In the genomic region with DNA sequence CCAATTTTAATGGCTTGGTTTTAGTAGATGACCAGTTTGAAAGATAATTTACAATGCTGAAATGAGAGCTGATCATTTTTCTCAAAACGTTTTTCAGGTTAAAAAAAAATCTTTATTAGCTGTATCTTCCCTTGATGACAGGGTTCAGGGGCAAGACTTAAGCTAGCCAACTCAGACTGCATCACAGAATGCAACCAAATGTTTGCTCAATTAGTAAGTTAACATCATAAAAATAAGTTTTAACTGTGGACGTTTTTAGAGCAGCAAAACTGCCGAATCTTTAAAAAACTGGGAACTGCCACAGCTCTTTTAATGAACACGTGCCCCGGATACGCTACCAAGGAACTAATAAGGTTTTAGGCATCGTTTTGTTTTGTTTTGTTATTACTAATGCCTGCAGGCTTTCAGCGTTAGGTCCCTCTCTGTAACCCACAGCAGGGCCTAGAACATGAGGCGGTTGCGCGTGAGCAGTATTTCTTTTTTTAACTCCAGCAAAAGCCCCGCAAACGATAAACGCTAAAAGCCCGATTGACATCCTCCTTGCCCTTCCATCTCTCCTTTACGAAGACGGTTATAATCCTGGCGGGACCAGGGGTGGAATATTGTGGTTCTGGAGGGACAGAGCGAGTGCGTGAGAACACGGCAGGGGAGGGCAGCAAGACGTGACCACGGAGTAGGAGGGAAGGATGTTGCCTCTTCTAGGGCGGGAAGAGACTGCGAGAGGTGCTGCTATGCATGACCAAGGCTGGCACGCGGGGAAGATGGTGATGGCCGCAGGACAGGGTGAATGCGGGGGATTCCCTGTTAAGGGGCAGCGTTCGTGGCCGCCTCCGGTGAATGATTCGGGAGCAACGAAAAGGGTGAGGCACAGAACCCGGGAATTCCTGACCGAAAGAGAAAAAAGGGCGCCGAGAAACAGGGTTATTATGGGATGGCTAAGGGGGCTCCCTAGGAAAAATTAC, we compare ENCODE assay signal across 8 cellular contexts. TPM values are rescaled to one million over a fixed set of nuclear protein-coding genes. Genes with fewer than 3 reads are reported as not detected.
A peak's percentile ranks its signal among the peaks of the same experiment; 100 is the strongest.
DNase-seq lines count a peak whose midpoint lies in the region; ATAC-seq and TF ChIP-seq lines count a peak whose summit lies in the region.

No MANE protein-coding gene starts in this region.

- peak overlapping the region; percentile 93 to 99 (median 95) for H3K4me3 Mint-ChIP-seq in T-cell

- H3K9me3 ChIP-seq in right cardiac atrium (ENCODE audit: control insufficient read depth, low read length): no peaks in the 10 kb centered on the region

- H3K4me3 ChIP-seq in LNCaP clone FGC (ENCODE audit: low read depth, low read length) (peak overlapping the region; percentile 97), right cardiac atrium (ENCODE audit: low read length) (peak overlapping the region; percentile 94)

- DNase-seq in NCI-H82 (lab: John Stamatoyannopoulos, UW) (peak; percentile 53), NCI-H82 treated with DMSO at 0.1 percent for 48 hours (lab: John Stamatoyannopoulos, UW; ENCODE audit: unreplicated experiment) (no peak), LNCaP clone FGC (ENCODE audit: low read depth) (no peak), T-cell (peak in 33 of 34 experiments; percentile 2 to 47 (median 27)), amniotic epithelial cell (ENCODE audit: low read depth) (peak; percentile 54), right cardiac atrium (peak; percentile 27 to 76 (median 66)), renal cortical epithelial cell (ENCODE audit: low read depth) (peak; percentile 49)

- H3K36me3 Mint-ChIP-seq in T-cell: peaks cover 3% of the 10 kb centered on the region

- peak overlapping the region; percentile 100 for H3K27ac Mint-ChIP-seq in T-cell

- intact Hi-C loops in right cardiac atrium (cut with DNase I): loop anchor here in 1 of 4 donors (10.0 kb wide), 1 partner anchor 138 kb away; no protein-coding TSS in a partner anchor

- H3K27me3 Mint-ChIP-seq in T-cell: no peaks in the 10 kb centered on the region

- POLR2A ChIA-PET in T-cell (lab: Charles Lee): interaction anchor here (0.5 to 0.8 kb wide), 3 partner anchors 88 to 1712 kb away, joined by 3 to 4 read pairs (median 3); a partner anchor contains a TSS

- H3K9me3 Mint-ChIP-seq in T-cell: no peaks in the 10 kb centered on the region

- H3K4me1 ChIP-seq in right cardiac atrium (ENCODE audit: control insufficient read depth, insufficient read depth, low read length): peaks cover 2% of the 10 kb centered on the region

- no peak for TF ChIP-seq CTCF in LNCaP clone FGC (IDR thresholded peaks at IDR 0.05; ENCODE audit: control insufficient read depth, extremely low read depth, insufficient read depth)

- peaks cover 35 to 52% (median 52%) of the 10 kb centered on the region in 3 donors for H3K4me1 Mint-ChIP-seq in T-cell

- H3K27ac ChIP-seq in right cardiac atrium (ENCODE audit: low read length): peak overlapping the region; percentile 97

- CTCF ChIA-PET in T-cell (lab: Charles Lee): interaction anchor here (0.8 to 1.7 kb wide), 3 partner anchors 54 to 142 kb away, joined by 3 to 7 read pairs (median 3); no protein-coding TSS in a partner anchor

- H3K27me3 ChIP-seq in right cardiac atrium (ENCODE audit: control insufficient read depth, insufficient read depth): no peaks in the 10 kb centered on the region

- under 1% methylated on average over 39 of the region's 39 CpGs for WGBS in right cardiac atrium

- ATAC-seq in T-cell (replicated peaks in 1 of 4) (peak; percentile 26 to 44 (median 36)), right cardiac atrium (peak; percentile 30 to 56), HG03139 (IDR thresholded peaks at IDR 0.05; ENCODE audit: unreplicated experiment) (no peak)

RNA-seq across cellular contexts. Expression of a gene that starts 0.7 kb away (rescaled TPM):
- total RNA-seq in T-cell (10 to 100 TPM; 51.4 to 76.4 (median 71.6) TPM), right cardiac atrium (10 to 100 TPM; 33.7 to 38.7 (median 35.0) TPM), renal cortical epithelial cell (60.1 and 102 TPM in 2 replicates)
- 27.4 TPM for polyA plus RNA-seq in right cardiac atrium

Comparison
In these comparisons a context has a peak if more than half of its experiments do, and no peak if none do; other contexts are left out.
1. DNase-seq: peak in NCI-H82 (single experiment), T-cell (33 of 34), amniotic epithelial cell (single experiment), right cardiac atrium (3 of 3) and renal cortical epithelial cell (single experiment); none in NCI-H82 treated with DMSO at 0.1 percent for 48 hours (single experiment) and LNCaP clone FGC (single experiment).